ENCODE assay signal across 1 cellular context in genomic region chr2:135701442-135701841, GRCh38.
TF ChIP-seq lines count a peak whose summit lies in the region.

No MANE protein-coding gene starts in this region.

TF ChIP-seq in WTC11, 78 proteins besides CTCF, POLR2A, EP300 and RAD21 (continued from another document):
- TF ChIP-seq, protein P1, sequence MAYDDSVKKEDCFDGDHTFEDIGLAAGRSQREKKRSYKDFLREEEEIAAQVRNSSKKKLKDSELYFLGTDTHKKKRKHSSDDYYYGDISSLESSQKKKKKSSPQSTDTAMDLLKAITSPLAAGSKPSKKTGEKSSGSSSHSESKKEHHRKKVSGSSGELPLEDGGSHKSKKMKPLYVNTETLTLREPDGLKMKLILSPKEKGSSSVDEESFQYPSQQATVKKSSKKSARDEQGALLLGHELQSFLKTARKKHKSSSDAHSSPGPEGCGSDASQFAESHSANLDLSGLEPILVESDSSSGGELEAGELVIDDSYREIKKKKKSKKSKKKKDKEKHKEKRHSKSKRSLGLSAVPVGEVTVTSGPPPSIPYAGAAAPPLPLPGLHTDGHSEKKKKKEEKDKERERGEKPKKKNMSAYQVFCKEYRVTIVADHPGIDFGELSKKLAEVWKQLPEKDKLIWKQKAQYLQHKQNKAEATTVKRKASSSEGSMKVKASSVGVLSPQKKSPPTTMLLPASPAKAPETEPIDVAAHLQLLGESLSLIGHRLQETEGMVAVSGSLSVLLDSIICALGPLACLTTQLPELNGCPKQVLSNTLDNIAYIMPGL (CRISPR knock-in tag; IDR thresholded peaks at IDR 0.05), result no peak
- TF ChIP-seq ZNF121 (CRISPR knock-in tag; IDR thresholded peaks at IDR 0.05) (no peak), EMX1 (CRISPR knock-in tag; IDR thresholded peaks at IDR 0.05) (no peak), TEAD1 (CRISPR knock-in tag; IDR thresholded peaks at IDR 0.05) (no peak), CREM (CRISPR knock-in tag; IDR thresholded peaks at IDR 0.05) (no peak), SMAD3 (CRISPR knock-in tag; IDR thresholded peaks at IDR 0.05; ENCODE audit: borderline replicate concordance) (no peak), CREB1 (CRISPR knock-in tag; IDR thresholded peaks at IDR 0.05) (no peak)
- TF ChIP-seq, protein P2, sequence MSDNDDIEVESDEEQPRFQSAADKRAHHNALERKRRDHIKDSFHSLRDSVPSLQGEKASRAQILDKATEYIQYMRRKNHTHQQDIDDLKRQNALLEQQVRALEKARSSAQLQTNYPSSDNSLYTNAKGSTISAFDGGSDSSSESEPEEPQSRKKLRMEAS (CRISPR knock-in tag; IDR thresholded peaks at IDR 0.05), result no peak
